In the genomic region with DNA sequence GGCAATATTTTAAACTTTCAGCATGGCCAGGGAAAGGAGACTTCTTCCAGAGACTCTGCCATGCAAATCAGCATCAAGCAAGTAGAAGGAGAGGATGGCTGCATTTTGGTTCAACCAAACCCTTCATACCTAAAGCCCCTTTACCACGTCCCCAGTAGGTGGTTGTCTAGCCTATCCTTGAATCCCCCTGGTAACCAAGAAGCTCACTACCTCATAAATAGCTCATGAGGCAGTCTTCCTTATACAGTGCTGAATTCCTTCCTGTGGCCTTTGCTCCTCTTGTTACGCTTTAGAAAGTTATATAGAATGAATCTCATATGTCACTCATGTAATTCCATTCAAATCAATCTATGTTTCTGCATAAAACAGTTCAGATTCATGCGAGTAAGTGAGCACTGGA, we compare ENCODE assay signal across 8 cellular contexts.
"Had no signal": no experiment of that assay in that cellular context is flagged by ENCODE, and none has a peak within 500 bp of the region (broad histone marks: within the 10 kb centered on the region; RNA-seq: fewer than 3 reads in every experiment).

No MANE protein-coding gene starts in this region.

- H3K4me3 ChIP-seq: GM23248, HAP-1 had no signal

- DNase-seq: GM23248, H7, HFFc6 had no signal

- H3K27me3 Mint-ChIP-seq: IgD-negative memory B cell had no signal

- ATAC-seq: HCT116, HepG2 had no signal

- FAIRE-seq: HepG2 had no signal

- H3K27ac Mint-ChIP-seq: HFFc6, IgD-negative memory B cell had no signal

- H3K9me3 ChIP-seq: HAP-1 had no signal

- H3K4me1 ChIP-seq: HAP-1 had no signal

- H3K4me3 Mint-ChIP-seq: HFFc6, IgD-negative memory B cell had no signal

- H3K36me3 ChIP-seq: HAP-1 had no signal

- H3K9ac ChIP-seq: GM23248 had no signal

- H3K36me3 Mint-ChIP-seq: IgD-negative memory B cell had no signal

- H2AFZ ChIP-seq: GM23248 had no signal

- H3K27ac ChIP-seq: GM23248, HL-60 had no signal

- H3K4me1 Mint-ChIP-seq: IgD-negative memory B cell had no signal
